Comparison of ENCODE assay signal across 1 cellular context in genomic region chr9:6782981-6783380, GRCh38.
TF ChIP-seq lines count a peak whose summit lies in the region.

No MANE protein-coding gene starts in this region.

TF ChIP-seq in HepG2, 621 proteins besides CTCF, POLR2A, EP300 and RAD21:
- peak; percentile 21; the same call in 1 of the 2 replicates for TF ChIP-seq ZNF7 (CRISPR knock-in tag; IDR thresholded peaks at IDR 0.05)
- TF ChIP-seq ATF7-NPFF (CRISPR knock-in tag; IDR thresholded peaks at IDR 0.05; ENCODE audit: low read depth) = no peak
